ENCODE assay signal across 9 cellular contexts in the genomic region with DNA sequence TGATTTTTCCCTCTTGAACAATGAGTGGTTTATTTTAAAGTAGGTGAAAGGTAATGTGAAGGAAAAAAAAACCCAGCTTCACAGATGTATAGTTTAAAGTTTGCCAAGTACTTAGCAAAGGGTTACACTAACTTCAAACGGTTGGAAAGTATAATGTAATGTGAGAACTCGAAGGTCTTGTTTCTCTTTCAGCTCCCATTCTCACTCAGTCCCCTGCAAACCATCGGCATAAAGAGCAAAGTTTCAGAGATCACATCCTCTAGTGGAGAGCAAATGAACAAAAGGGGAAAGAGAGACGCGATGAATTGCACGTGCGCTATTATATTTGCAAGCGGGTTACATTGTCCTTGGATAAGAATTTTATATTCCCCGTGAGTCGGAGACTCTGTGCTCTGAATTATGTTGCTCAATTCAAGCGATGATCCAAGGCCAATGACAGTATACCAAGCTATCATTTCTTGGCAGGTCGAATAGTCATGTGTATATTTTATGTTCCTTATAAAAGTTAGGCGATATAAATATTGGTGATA. TPM values are rescaled to one million over a fixed set of nuclear protein-coding genes. Genes with fewer than 3 reads are reported as not detected.
DNase-seq lines count a peak whose midpoint lies in the region; ATAC-seq and TF ChIP-seq lines count a peak whose summit lies in the region.
"Had no signal": no experiment of that assay in that cellular context is flagged by ENCODE, and none has a peak within 500 bp of the region (broad histone marks: within the 10 kb centered on the region; RNA-seq: fewer than 3 reads in every experiment).

No MANE protein-coding gene starts in this region.

- ATAC-seq in GM18907 (IDR thresholded peaks at IDR 0.05; ENCODE audit: unreplicated experiment) (peak; percentile 91), HG03045 (IDR thresholded peaks at IDR 0.05; ENCODE audit: unreplicated experiment) (peak; percentile 85), upper lobe of right lung (peak; percentile 27)

- H3K36me3 Mint-ChIP-seq in T-helper 2 cell treated with Interferon-gamma antibody and Interleukin-4, amounts not matched to agents 5 μg/mL and 100 μg/mL, for 36 hours (ENCODE audit: low read depth) = no peaks in the 10 kb centered on the region
- H3K36me3 Mint-ChIP-seq in glutamatergic neuron (ENCODE audit: unreplicated experiment) = no peaks in the 10 kb centered on the region

- H3K4me3 Mint-ChIP-seq in T-helper 2 cell treated with Interferon-gamma antibody and Interleukin-4, amounts not matched to agents 5 μg/mL and 100 μg/mL, for 36 hours = peak overlapping the region; percentile 35
- H3K4me3 Mint-ChIP-seq in glutamatergic neuron (ENCODE audit: unreplicated experiment) = no peak overlapping the region

- H3K27ac ChIP-seq in ACC112 (ENCODE audit: low read depth, low read length) (peak overlapping the region; percentile 67), upper lobe of right lung (no peak overlapping the region)
- H3K27ac ChIP-seq: tibial artery had no signal

- peak overlapping the region; percentile 66 for H2AFZ ChIP-seq in ACC112 (ENCODE audit: low read length, unreplicated experiment)

- H3K4me3 ChIP-seq in ACC112 (ENCODE audit: low read depth, low read length) (peak overlapping the region; percentile 69), kidney epithelial cell (ENCODE audit: low read depth, low read length) (no peak overlapping the region), upper lobe of right lung (peak overlapping the region; percentile 1)
- H3K4me3 ChIP-seq: tibial artery had no signal

- H3K79me2 ChIP-seq in ACC112 (ENCODE audit: control insufficient read depth, insufficient read depth, low read length, unreplicated experiment) = no peaks in the 10 kb centered on the region

- H3K4me1 ChIP-seq in ACC112 (ENCODE audit: control insufficient read depth, insufficient read depth, low read length, unreplicated experiment) = peaks cover 34% of the 10 kb centered on the region
- H3K4me1 ChIP-seq in upper lobe of right lung = no peaks in the 10 kb centered on the region

- no peak overlapping the region for H3K27ac Mint-ChIP-seq in T-helper 2 cell treated with Interferon-gamma antibody and Interleukin-4, amounts not matched to agents 5 μg/mL and 100 μg/mL, for 36 hours
- no peak overlapping the region for H3K27ac Mint-ChIP-seq in glutamatergic neuron (ENCODE audit: unreplicated experiment)

- DNase-seq in T-helper 2 cell treated with Interferon-gamma antibody and Interleukin-4, amounts not matched to agents 5 μg/mL and 100 μg/mL, for 36 hours (ENCODE audit: low spot score) = no peak
- DNase-seq in kidney epithelial cell (ENCODE audit: low read depth) = no peak
- DNase-seq in upper lobe of right lung = no peak
- no peak for DNase-seq in NCI-H146 treated with DMSO at 0.1 percent for 48 hours (lab: John Stamatoyannopoulos, UW; ENCODE audit: unreplicated experiment)
- DNase-seq in glutamatergic neuron = no peak

- no peaks in the 10 kb centered on the region for H3K9me3 Mint-ChIP-seq in T-helper 2 cell treated with Interferon-gamma antibody and Interleukin-4, amounts not matched to agents 5 μg/mL and 100 μg/mL, for 36 hours
- H3K9me3 Mint-ChIP-seq in glutamatergic neuron (ENCODE audit: unreplicated experiment) = peaks cover 7% of the 10 kb centered on the region

- H3K4me1 Mint-ChIP-seq in T-helper 2 cell treated with Interferon-gamma antibody and Interleukin-4, amounts not matched to agents 5 μg/mL and 100 μg/mL, for 36 hours (ENCODE audit: low read depth) = peaks cover 9% of the 10 kb centered on the region
- no peaks in the 10 kb centered on the region for H3K4me1 Mint-ChIP-seq in glutamatergic neuron (ENCODE audit: low read depth, unreplicated experiment)

- H3K27me3 ChIP-seq in ACC112 (ENCODE audit: insufficient read depth, low read length) = no peaks in the 10 kb centered on the region
- H3K27me3 ChIP-seq in kidney epithelial cell (ENCODE audit: control insufficient read depth, insufficient read depth, low read length) = no peaks in the 10 kb centered on the region
- no peaks in the 10 kb centered on the region for H3K27me3 ChIP-seq in upper lobe of right lung
- H3K27me3 ChIP-seq: tibial artery had no signal

- intact Hi-C loops in upper lobe of right lung (cut with DNase I) = no loop called here

- H3K27me3 Mint-ChIP-seq in T-helper 2 cell treated with Interferon-gamma antibody and Interleukin-4, amounts not matched to agents 5 μg/mL and 100 μg/mL, for 36 hours (ENCODE audit: low read depth) = peaks cover 4% of the 10 kb centered on the region
- H3K27me3 Mint-ChIP-seq in glutamatergic neuron (ENCODE audit: unreplicated experiment) = no peaks in the 10 kb centered on the region

- no peaks in the 10 kb centered on the region for H3K36me3 ChIP-seq in ACC112 (ENCODE audit: insufficient read depth, low read length)
- H3K36me3 ChIP-seq in kidney epithelial cell (ENCODE audit: control insufficient read depth, insufficient read depth, low read length) = no peaks in the 10 kb centered on the region
- H3K36me3 ChIP-seq in upper lobe of right lung = no peaks in the 10 kb centered on the region
- H3K36me3 ChIP-seq: tibial artery had no signal

- TF ChIP-seq CTCF in kidney epithelial cell (IDR thresholded peaks at IDR 0.05; ENCODE audit: insufficient read depth, low read length, poor library complexity, severe bottlenecking) (peak; percentile 34), upper lobe of right lung (IDR thresholded peaks at IDR 0.05) (peak; percentile 20), glutamatergic neuron (IDR thresholded peaks at IDR 0.05; ENCODE audit: partially characterized antibody, unreplicated experiment) (no peak)

- H3K9me3 ChIP-seq in upper lobe of right lung = no peaks in the 10 kb centered on the region
- H3K9me3 ChIP-seq: tibial artery had no signal

RNA-seq across cellular contexts. Expression of a gene that starts 37.6 kb away (rescaled TPM):
- 7.2 and 10.0 TPM in 2 replicates for total RNA-seq in kidney epithelial cell
- 23.0 TPM for total RNA-seq in upper lobe of right lung
- total RNA-seq in glutamatergic neuron (ENCODE audit: unreplicated experiment) = not detected

Comparison
In these comparisons a context has a peak if more than half of its experiments do, and no peak if none do; other contexts are left out.
1. ATAC-seq: peak in every context shown above with its lines; median percentile 91 in GM18907; 85 in HG03045; 27 in upper lobe of right lung.